Comparison of ENCODE assay signal across 12 cellular contexts in the genomic region with DNA sequence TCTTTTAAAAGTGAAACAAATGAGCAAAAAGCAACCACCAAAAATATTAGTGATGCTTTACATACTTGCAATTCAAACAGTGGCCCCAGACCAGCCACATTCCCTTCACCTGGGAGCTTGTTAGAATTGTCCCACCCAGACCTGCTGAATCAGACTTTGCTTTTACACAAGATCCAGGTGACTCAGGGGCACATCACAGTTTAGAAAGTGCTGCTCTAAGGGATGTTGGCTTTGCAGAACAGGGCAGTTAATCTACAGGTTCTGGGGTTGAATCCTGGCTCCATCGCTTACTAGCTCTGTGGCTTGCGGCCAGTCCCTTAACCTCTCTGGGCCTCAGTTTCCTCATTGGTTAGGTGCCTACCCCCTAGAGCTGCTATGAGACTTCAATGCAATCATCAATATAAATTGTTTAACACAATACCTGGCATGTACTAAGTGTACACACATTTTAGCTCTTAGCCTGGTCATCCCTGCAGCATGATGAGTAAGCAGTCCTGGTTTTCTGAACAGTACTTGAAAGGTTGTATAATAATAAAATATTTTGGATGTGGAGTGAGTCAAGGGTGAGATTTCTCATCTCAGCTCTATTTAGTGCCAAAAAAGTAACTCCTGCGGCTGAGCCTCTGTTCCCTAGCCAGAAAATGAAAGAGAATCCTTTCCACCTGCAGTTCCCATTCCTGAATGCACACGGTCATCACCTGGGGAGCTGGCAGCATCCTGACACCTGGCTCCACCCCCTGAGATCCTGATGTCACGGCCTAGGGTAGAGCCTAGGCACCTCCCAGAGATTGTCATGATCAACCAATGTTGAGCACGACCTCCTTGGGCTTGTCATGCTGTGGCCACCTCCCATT.
DNase-seq lines count a peak whose midpoint lies in the region; ATAC-seq and TF ChIP-seq lines count a peak whose summit lies in the region.
"Had no signal": no experiment of that assay in that cellular context is flagged by ENCODE, and none has a peak within 500 bp of the region (broad histone marks: within the 10 kb centered on the region; RNA-seq: fewer than 3 reads in every experiment).

No MANE protein-coding gene starts in this region.

- H4K8ac ChIP-seq in mesendoderm (ENCODE audit: low read depth, low read length), result no peak overlapping the region

- peaks cover 1% of the 10 kb centered on the region for H3K9me3 ChIP-seq in RWPE2 (ENCODE audit: severe bottlenecking)
- peaks cover 0 to 5% (median 0%) of the 10 kb centered on the region in 4 donors for H3K9me3 ChIP-seq in esophagus muscularis mucosa
- H3K9me3 ChIP-seq in uterus, result no peaks in the 10 kb centered on the region
- no peaks in the 10 kb centered on the region for H3K9me3 ChIP-seq in aorta (ENCODE audit: control insufficient read depth, low read length)
- H3K9me3 ChIP-seq: ascending aorta had no signal

- H3K56ac ChIP-seq in mesendoderm (ENCODE audit: low read length), result no peak overlapping the region

- no peak overlapping the region for H3K4me2 ChIP-seq in mesendoderm (ENCODE audit: low read length)

- H3K79me2 ChIP-seq in mesendoderm (ENCODE audit: control insufficient read depth, insufficient read depth, low read length), result no peaks in the 10 kb centered on the region

- H3K4me3 Mint-ChIP-seq in stimulated activated naive CD8-positive, alpha-beta T cell treated with anti-CD3 and anti-CD28 coated beads, Interleukin-15, amount 100 ng/mL, for 72 hours, result no peak overlapping the region

- H3K4me3 ChIP-seq in RWPE2 (ENCODE audit: severe bottlenecking) (no peak overlapping the region), esophagus muscularis mucosa (no peak overlapping the region), uterus (no peak overlapping the region), aorta (ENCODE audit: low read length in 2 of 2) (no peak overlapping the region), mesendoderm (ENCODE audit: low read length) (no peak overlapping the region)
- H3K4me3 ChIP-seq: ascending aorta, tibial nerve had no signal

- no peak overlapping the region for H2BK15ac ChIP-seq in mesendoderm (replicated peaks; ENCODE audit: low read depth)

- no peak overlapping the region for H3K27ac Mint-ChIP-seq in stimulated activated naive CD8-positive, alpha-beta T cell treated with anti-CD3 and anti-CD28 coated beads, Interleukin-15, amount 100 ng/mL, for 72 hours

- ATAC-seq in RWPE2 (ENCODE audit: low read depth) (peak; percentile 91), aorta (ENCODE audit: low FRiP score) (no peak)
- ATAC-seq in stimulated activated naive CD8-positive, alpha-beta T cell treated with anti-CD3 and anti-CD28 coated beads, Interleukin-15, amount 100 ng/mL, for 72 hours, result no peak

- H3K4me1 ChIP-seq in RWPE2 (ENCODE audit: insufficient read depth, poor library complexity, severe bottlenecking) (peaks cover 16% of the 10 kb centered on the region), esophagus muscularis mucosa (peaks cover 0 to 9% (median 7%) of the 10 kb centered on the region in 4 donors), uterus (no peaks in the 10 kb centered on the region), aorta (ENCODE audit: control insufficient read depth in 1 of 2, insufficient read depth in 2 of 2, low read length in 2 of 2) (no peaks in the 10 kb centered on the region), mesendoderm (ENCODE audit: control insufficient read depth, low read depth, low read length) (no peaks in the 10 kb centered on the region)
- H3K4me1 ChIP-seq: ascending aorta, tibial nerve had no signal

- no peaks in the 10 kb centered on the region for H3K27me3 ChIP-seq in RWPE2 (ENCODE audit: insufficient read depth, poor library complexity, severe bottlenecking)
- H3K27me3 ChIP-seq in esophagus muscularis mucosa, result no peaks in the 10 kb centered on the region
- H3K27me3 ChIP-seq in uterus, result no peaks in the 10 kb centered on the region
- H3K27me3 ChIP-seq in aorta (ENCODE audit: control insufficient read depth in 1 of 2, insufficient read depth in 2 of 2, low read length in 1 of 2), result no peaks in the 10 kb centered on the region
- H3K27me3 ChIP-seq in mesendoderm (ENCODE audit: insufficient read depth, low read length, poor library complexity), result no peaks in the 10 kb centered on the region
- H3K27me3 ChIP-seq: ascending aorta, tibial nerve had no signal

- TF ChIP-seq EP300 in esophagus muscularis mucosa (IDR thresholded peaks at IDR 0.05), result no peak

- H3K79me1 ChIP-seq in mesendoderm (ENCODE audit: low read length), result no peaks in the 10 kb centered on the region

- H3K18ac ChIP-seq in mesendoderm (ENCODE audit: low read length), result no peak overlapping the region

- peaks cover 0 to 11% of the 10 kb centered on the region in 2 donors for H3K9me3 Mint-ChIP-seq in stimulated activated naive CD8-positive, alpha-beta T cell treated with anti-CD3 and anti-CD28 coated beads, Interleukin-15, amount 100 ng/mL, for 72 hours

- H3K36me3 ChIP-seq in RWPE2 (ENCODE audit: low read depth), result no peaks in the 10 kb centered on the region
- no peaks in the 10 kb centered on the region for H3K36me3 ChIP-seq in esophagus muscularis mucosa
- H3K36me3 ChIP-seq in uterus, result no peaks in the 10 kb centered on the region
- no peaks in the 10 kb centered on the region for H3K36me3 ChIP-seq in aorta (ENCODE audit: control insufficient read depth in 1 of 2, insufficient read depth in 2 of 2, low read length in 1 of 2)
- no peaks in the 10 kb centered on the region for H3K36me3 ChIP-seq in mesendoderm (ENCODE audit: control insufficient read depth, insufficient read depth, low read length)
- H3K36me3 ChIP-seq: ascending aorta, tibial nerve had no signal

- no peak overlapping the region for H2BK120ac ChIP-seq in mesendoderm (ENCODE audit: low read depth, low read length)

- H3K27me3 Mint-ChIP-seq in stimulated activated naive CD8-positive, alpha-beta T cell treated with anti-CD3 and anti-CD28 coated beads, Interleukin-15, amount 100 ng/mL, for 72 hours, result peaks cover 19% of the 10 kb centered on the region

- H3K27ac ChIP-seq in RWPE2 (ENCODE audit: poor library complexity, severe bottlenecking) (peak overlapping the region; percentile 57), esophagus muscularis mucosa (replicated peaks in 1 of 4) (no peak overlapping the region), uterus (peak overlapping the region; percentile 0 to 10), aorta (ENCODE audit: low read depth in 1 of 2, low read length in 2 of 2) (no peak overlapping the region), mesendoderm (ENCODE audit: low read depth, low read length) (no peak overlapping the region)
- H3K27ac ChIP-seq: ascending aorta, tibial nerve had no signal

- no peak overlapping the region for H3K23ac ChIP-seq in mesendoderm (ENCODE audit: low read length)

- TF ChIP-seq POLR2A in esophagus muscularis mucosa (IDR thresholded peaks at IDR 0.05; ENCODE audit: low read depth), result no peak
- no peak for TF ChIP-seq POLR2A in uterus (IDR thresholded peaks at IDR 0.05)

- no peak overlapping the region for H2BK5ac ChIP-seq in mesendoderm (ENCODE audit: low read length)

- WGBS in esophagus muscularis mucosa, result 69% methylated on average over 6 of the region's 6 CpGs
- WGBS in aorta, 2 donors, result 82 to 85% methylated on average over 6 of the region's 6 CpGs
- no CpG with 5 or more reads among the region's 6 CpGs for WGBS in mesendoderm (ENCODE audit: extremely low coverage, insufficient coverage, low lambda C conversion rate)

- no peak overlapping the region for H3K9ac ChIP-seq in mesendoderm (ENCODE audit: low read length)

- no peak overlapping the region for H3K4ac ChIP-seq in mesendoderm (ENCODE audit: low read depth, low read length)

- H4K5ac ChIP-seq in mesendoderm (ENCODE audit: low read length), result no peak overlapping the region

- H3K4me1 Mint-ChIP-seq in stimulated activated naive CD8-positive, alpha-beta T cell treated with anti-CD3 and anti-CD28 coated beads, Interleukin-15, amount 100 ng/mL, for 72 hours, result no peaks in the 10 kb centered on the region

- H2AK5ac ChIP-seq in mesendoderm (ENCODE audit: low read length), result no peak overlapping the region

- intact Hi-C loops in esophagus muscularis mucosa (cut with DNase I) (no loop called here), uterus (cut with DNase I; ENCODE audit: low total_unique reads) (no loop called here), aorta (cut with DNase I) (no loop called here)

- DNase-seq in activated CD8-positive, alpha-beta memory T cell treated with anti-CD3 and anti-CD28 coated beads, Interleukin-2, amount 50 U/mL, for 48 hours, result peak; percentile 17
- DNase-seq in activated CD8-positive, alpha-beta memory T cell treated with anti-CD3 and anti-CD28 coated beads for 24 hours, result no peak
- peak; percentile 87 for DNase-seq in RWPE2 (ENCODE audit: low spot score)
- DNase-seq in esophagus muscularis mucosa (ENCODE audit: extremely low spot score), result peak; percentile 60
- peak in 1 of 2 donors; percentile 61 for DNase-seq in uterus
- no peak for DNase-seq in stimulated activated naive CD8-positive, alpha-beta T cell treated with anti-CD3 and anti-CD28 coated beads, Interleukin-15, amount 100 ng/mL, for 72 hours
- DNase-seq in aorta, result no peak
- DNase-seq in mesendoderm, result no peak
- DNase-seq: activated gamma-delta T cell treated with Interleukin-2 at 50 U/mL for 16 hours; stimulated activated CD4-positive, alpha-beta T cell treated with anti-CD3 and anti-CD28 coated beads, Interleukin-4, amount 100 ng/mL, for 1 hour had no signal

- TF ChIP-seq CTCF in RWPE2 (IDR thresholded peaks at IDR 0.05; ENCODE audit: poor library complexity, severe bottlenecking) (no peak), esophagus muscularis mucosa (IDR thresholded peaks at IDR 0.05) (no peak), uterus (IDR thresholded peaks at IDR 0.05) (no peak)

Comparison
In these comparisons a context has a peak if more than half of its experiments do, and no peak if none do; other contexts are left out.
1. DNase-seq: peak in activated CD8-positive, alpha-beta memory T cell treated with anti-CD3 and anti-CD28 coated beads, Interleukin-2, amount 50 U/mL, for 48 hours (single experiment), RWPE2 (single experiment) and esophagus muscularis mucosa (single experiment); none in activated CD8-positive, alpha-beta memory T cell treated with anti-CD3 and anti-CD28 coated beads for 24 hours (single experiment), stimulated activated naive CD8-positive, alpha-beta T cell treated with anti-CD3 and anti-CD28 coated beads, Interleukin-15, amount 100 ng/mL, for 72 hours (0 of 2), aorta (0 of 2) and mesendoderm (single experiment).
2. H3K27ac ChIP-seq: peak in RWPE2 (single experiment) and uterus (2 of 2); none in esophagus muscularis mucosa (0 of 4), aorta (0 of 2) and mesendoderm (single experiment).